14 cellular contexts compared by ENCODE assay signal in the genomic region with DNA sequence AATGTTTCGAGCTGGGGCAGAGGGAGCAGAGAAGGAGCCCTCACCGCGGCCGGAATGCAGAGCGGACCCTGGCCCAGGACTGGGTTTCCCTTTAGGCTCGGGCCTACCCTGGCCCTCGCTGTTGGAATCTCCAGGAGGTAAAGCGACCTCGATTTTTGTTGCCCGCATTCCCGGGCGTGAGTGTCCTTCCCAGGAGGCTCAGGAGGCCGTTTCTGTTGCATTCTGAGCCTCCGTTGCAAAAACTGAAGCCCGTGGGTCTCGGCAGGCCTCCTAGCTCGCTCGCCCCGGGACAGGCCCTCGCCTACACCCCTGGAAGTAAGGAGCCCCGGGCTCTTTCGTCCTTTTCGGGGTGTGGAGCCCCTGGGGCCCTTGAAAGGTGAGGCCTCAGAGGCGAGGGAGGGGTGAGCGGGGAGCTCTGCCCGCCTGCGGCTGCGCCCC. TPM values are rescaled to one million over a fixed set of nuclear protein-coding genes. Genes with fewer than 3 reads are reported as not detected.
A peak's percentile ranks its signal among the peaks of the same experiment; 100 is the strongest.
DNase-seq lines count a peak whose midpoint lies in the region; ATAC-seq and TF ChIP-seq lines count a peak whose summit lies in the region.
"Had no signal": no experiment of that assay in that cellular context is flagged by ENCODE, and none has a peak within 500 bp of the region (broad histone marks: within the 10 kb centered on the region; RNA-seq: fewer than 3 reads in every experiment).

No MANE protein-coding gene starts in this region.

- H3F3A ChIP-seq in smooth muscle cell (ENCODE audit: low read depth) = no peaks in the 10 kb centered on the region

- no peaks in the 10 kb centered on the region for H3K36me3 ChIP-seq in smooth muscle cell (ENCODE audit: low read depth)

- CTCF ChIA-PET in activated CD4-positive, alpha-beta T cell treated with anti-CD3 and anti-CD28 coated beads, Interleukin-2, amount 10 ng/mL, durations not matched to agents 7 days and 5 days (lab: Charles Lee) = interaction anchor here (0.6 to 1.4 kb wide), 5 partner anchors 13 to 324 kb away, joined by 3 to 7 read pairs (median 3); no protein-coding TSS in a partner anchor
- CTCF ChIA-PET in activated CD8-positive, alpha-beta memory T cell treated with anti-CD3 and anti-CD28 coated beads, Interleukin-2, amount 10 ng/mL, durations not matched to agents 7 days and 5 days (lab: Charles Lee) = interaction anchor here (1.3 to 1.6 kb wide), 2 partner anchors 187 to 323 kb away, joined by 3 to 5 read pairs; no protein-coding TSS in a partner anchor

- H3K9me3 ChIP-seq in smooth muscle cell (replicated peaks; ENCODE audit: low read depth) = no peaks in the 10 kb centered on the region
- H3K9me3 ChIP-seq: mucosa of descending colon had no signal

- peak overlapping the region; percentile 25 for H3K4me3 ChIP-seq in smooth muscle cell
- H3K4me3 ChIP-seq: mucosa of descending colon had no signal

- WGBS in smooth muscle cell (ENCODE audit: low lambda C conversion rate) = 8% methylated on average over 28 of the region's 28 CpGs

- peaks cover 65% of the 10 kb centered on the region for H3K4me1 ChIP-seq in smooth muscle cell (ENCODE audit: low read depth)

- peak overlapping the region; percentile 43 for H3K4me3 Mint-ChIP-seq in activated CD4-positive, alpha-beta T cell treated with anti-CD3 and anti-CD28 coated beads, Interleukin-2, amount 10 ng/mL, durations not matched to agents 7 days and 5 days
- H3K4me3 Mint-ChIP-seq in activated CD8-positive, alpha-beta memory T cell treated with anti-CD3 and anti-CD28 coated beads, Interleukin-2, amount 10 ng/mL, durations not matched to agents 7 days and 5 days = no peak overlapping the region
- peak overlapping the region; percentile 30 to 56 (median 51) for H3K4me3 Mint-ChIP-seq in immature natural killer cell

- peak overlapping the region; percentile 81 for H3K4me2 ChIP-seq in smooth muscle cell

- no peaks in the 10 kb centered on the region for H3K79me2 ChIP-seq in smooth muscle cell (ENCODE audit: low read depth)

- H3K27me3 ChIP-seq in smooth muscle cell (ENCODE audit: low read depth) = peaks cover 100% of the 10 kb centered on the region

- H3K9ac ChIP-seq in smooth muscle cell (ENCODE audit: low read depth) = no peak overlapping the region

- no peak for TF ChIP-seq CTCF in smooth muscle cell (IDR thresholded peaks at IDR 0.05; ENCODE audit: borderline replicate concordance, insufficient read depth, poor library complexity, severe bottlenecking)

- H2AFZ ChIP-seq in smooth muscle cell (ENCODE audit: low read depth) = peak overlapping the region; percentile 34

- H3K4me1 Mint-ChIP-seq in activated CD4-positive, alpha-beta T cell treated with anti-CD3 and anti-CD28 coated beads, Interleukin-2, amount 10 ng/mL, durations not matched to agents 7 days and 5 days = peaks cover 30% of the 10 kb centered on the region
- H3K4me1 Mint-ChIP-seq in activated CD8-positive, alpha-beta memory T cell treated with anti-CD3 and anti-CD28 coated beads, Interleukin-2, amount 10 ng/mL, durations not matched to agents 7 days and 5 days = peaks cover 26% of the 10 kb centered on the region
- H3K4me1 Mint-ChIP-seq in immature natural killer cell = peaks cover 30 to 37% of the 10 kb centered on the region in 2 donors

- peaks cover 4% of the 10 kb centered on the region for H3K36me3 Mint-ChIP-seq in activated CD4-positive, alpha-beta T cell treated with anti-CD3 and anti-CD28 coated beads, Interleukin-2, amount 10 ng/mL, durations not matched to agents 7 days and 5 days (ENCODE audit: low read depth)
- peaks cover 5% of the 10 kb centered on the region for H3K36me3 Mint-ChIP-seq in activated CD8-positive, alpha-beta memory T cell treated with anti-CD3 and anti-CD28 coated beads, Interleukin-2, amount 10 ng/mL, durations not matched to agents 7 days and 5 days
- H3K36me3 Mint-ChIP-seq in immature natural killer cell = no peaks in the 10 kb centered on the region

- no peaks in the 10 kb centered on the region for H4K20me1 ChIP-seq in smooth muscle cell (ENCODE audit: low read depth)

- H3K27me3 Mint-ChIP-seq in activated CD4-positive, alpha-beta T cell treated with anti-CD3 and anti-CD28 coated beads, Interleukin-2, amount 10 ng/mL, durations not matched to agents 7 days and 5 days = peaks cover 94% of the 10 kb centered on the region
- H3K27me3 Mint-ChIP-seq in activated CD8-positive, alpha-beta memory T cell treated with anti-CD3 and anti-CD28 coated beads, Interleukin-2, amount 10 ng/mL, durations not matched to agents 7 days and 5 days = peaks cover 98% of the 10 kb centered on the region
- peaks cover 25 to 62% (median 56%) of the 10 kb centered on the region in 3 donors for H3K27me3 Mint-ChIP-seq in immature natural killer cell (ENCODE audit: low read depth in 3 of 3)

- no peak overlapping the region for H3K27ac ChIP-seq in smooth muscle cell (ENCODE audit: low read depth)
- H3K27ac ChIP-seq: foreskin keratinocyte had no signal

- POLR2A ChIA-PET in activated CD4-positive, alpha-beta T cell treated with anti-CD3 and anti-CD28 coated beads, Interleukin-2, amount 10 ng/mL, durations not matched to agents 7 days and 5 days (lab: Charles Lee) = no interaction called here

- peak overlapping the region; percentile 80 for H3K27ac Mint-ChIP-seq in activated CD4-positive, alpha-beta T cell treated with anti-CD3 and anti-CD28 coated beads, Interleukin-2, amount 10 ng/mL, durations not matched to agents 7 days and 5 days
- peak overlapping the region; percentile 19 for H3K27ac Mint-ChIP-seq in activated CD8-positive, alpha-beta memory T cell treated with anti-CD3 and anti-CD28 coated beads, Interleukin-2, amount 10 ng/mL, durations not matched to agents 7 days and 5 days
- H3K27ac Mint-ChIP-seq in immature natural killer cell = no peak overlapping the region
- H3K27ac Mint-ChIP-seq: HFFc6 had no signal

- ATAC-seq in activated CD8-positive, alpha-beta memory T cell treated with anti-CD3 and anti-CD28 coated beads, Interleukin-2, amount 10 ng/mL, durations not matched to agents 7 days and 5 days = no peak
- no peak for ATAC-seq in GM18517 (IDR thresholded peaks at IDR 0.05; ENCODE audit: unreplicated experiment)

- no peak for DNase-seq in activated CD4-positive, alpha-beta T cell treated with anti-CD3 and anti-CD28 coated beads, Interleukin-2, amount 10 ng/mL, durations not matched to agents 7 days and 5 days
- no peak for DNase-seq in activated CD4-positive, alpha-beta T cell treated with anti-CD3 and anti-CD28 coated beads for 48 hours
- no peak for DNase-seq in activated CD8-positive, alpha-beta memory T cell treated with anti-CD3 and anti-CD28 coated beads, Interleukin-2, amount 10 ng/mL, durations not matched to agents 7 days and 5 days
- DNase-seq in immature natural killer cell = no peak
- no peak for DNase-seq in smooth muscle cell (lab: John Stamatoyannopoulos, UW; ENCODE audit: unreplicated experiment)
- DNase-seq in mesenteric fat pad (ENCODE audit: low spot score) = no peak
- no peak for DNase-seq in NCI-H146 (lab: John Stamatoyannopoulos, UW)
- DNase-seq: foreskin keratinocyte; HFFc6; NCI-H1436; stimulated activated CD4-positive, alpha-beta T cell treated with anti-CD3 and anti-CD28 coated beads, Interleukin-2, amount 100 ng/mL, for 48 hours had no signal

- no peaks in the 10 kb centered on the region for H3K9me3 Mint-ChIP-seq in activated CD4-positive, alpha-beta T cell treated with anti-CD3 and anti-CD28 coated beads, Interleukin-2, amount 10 ng/mL, durations not matched to agents 7 days and 5 days
- no peaks in the 10 kb centered on the region for H3K9me3 Mint-ChIP-seq in activated CD8-positive, alpha-beta memory T cell treated with anti-CD3 and anti-CD28 coated beads, Interleukin-2, amount 10 ng/mL, durations not matched to agents 7 days and 5 days (ENCODE audit: low read depth)
- H3K9me3 Mint-ChIP-seq in immature natural killer cell = peaks cover 0 to 2% (median 0%) of the 10 kb centered on the region in 6 donors
- H3K9me3 Mint-ChIP-seq: HFFc6 had no signal

RNA-seq across cellular contexts. Expression of a gene that starts 2.2 kb away (rescaled TPM):
- total RNA-seq in activated CD4-positive, alpha-beta T cell treated with anti-CD3 and anti-CD28 coated beads, Interleukin-2, amount 10 ng/mL, durations not matched to agents 7 days and 5 days = not detected
- not detected for total RNA-seq in activated CD8-positive, alpha-beta memory T cell treated with anti-CD3 and anti-CD28 coated beads, Interleukin-2, amount 10 ng/mL, durations not matched to agents 7 days and 5 days
- polyA plus RNA-seq in immature natural killer cell (not detected), smooth muscle cell (not detected in 2 replicates)
- total RNA-seq in smooth muscle cell (not detected in 2 replicates), mesenteric fat pad (not detected)
- total RNA-seq: A673, foreskin keratinocyte, HFFc6, mucosa of descending colon had no signal
- polyA plus RNA-seq: foreskin keratinocyte had no signal

Comparison
In these comparisons a context has a peak if more than half of its experiments do, and no peak if none do; other contexts are left out.
1. H3K27ac Mint-ChIP-seq: peak in activated CD4-positive, alpha-beta T cell treated with anti-CD3 and anti-CD28 coated beads, Interleukin-2, amount 10 ng/mL, durations not matched to agents 7 days and 5 days (single experiment) and activated CD8-positive, alpha-beta memory T cell treated with anti-CD3 and anti-CD28 coated beads, Interleukin-2, amount 10 ng/mL, durations not matched to agents 7 days and 5 days (single experiment); none in immature natural killer cell (0 of 6).